Comparison of ENCODE assay signal across 17 cellular contexts in genomic region chr19:12481781-12482504, GRCh38. TPM values are rescaled to one million over a fixed set of nuclear protein-coding genes. Genes with fewer than 3 reads are reported as not detected.
DNase-seq lines count a peak whose midpoint lies in the region; ATAC-seq and TF ChIP-seq lines count a peak whose summit lies in the region.
"Had no signal": no experiment of that assay in that cellular context is flagged by ENCODE, and none has a peak within 500 bp of the region (broad histone marks: within the 10 kb centered on the region; RNA-seq: fewer than 3 reads in every experiment).

No MANE protein-coding gene starts in this region.

- no peaks in the 10 kb centered on the region for H3K36me3 ChIP-seq in CD8-positive, alpha-beta memory T cell (ENCODE audit: insufficient read depth, low read length)
- H3K36me3 ChIP-seq in spleen, result no peaks in the 10 kb centered on the region

- H3K27me3 Mint-ChIP-seq in CD8-positive, alpha-beta memory T cell, result no peaks in the 10 kb centered on the region
- no peaks in the 10 kb centered on the region for H3K27me3 Mint-ChIP-seq in activated naive CD8-positive, alpha-beta T cell treated with anti-CD3 and anti-CD28 coated beads, Interleukin-2, amount 10 ng/mL, durations not matched to agents 7 days and 5 days
- no peaks in the 10 kb centered on the region for H3K27me3 Mint-ChIP-seq in natural killer cell (ENCODE audit: low read depth in 2 of 2)

- intact Hi-C loops in natural killer cell (cut with micrococcal nuclease) (no loop called here), spleen (cut with DNase I; ENCODE audit: low total_unique reads) (no loop called here)

- H3K9me3 ChIP-seq in CD8-positive, alpha-beta memory T cell (ENCODE audit: low read length), result no peaks in the 10 kb centered on the region
- no peaks in the 10 kb centered on the region for H3K9me3 ChIP-seq in spleen

- WGBS in spleen, 5 donors, result 36 to 65% (median 53%) methylated on average over 3 to 4 of the region's 4 CpGs

- peaks cover 37% of the 10 kb centered on the region for H3K4me1 ChIP-seq in CD8-positive, alpha-beta memory T cell (ENCODE audit: insufficient read depth, low read length)
- H3K4me1 ChIP-seq in spleen, result peaks cover 16 to 60% (median 35%) of the 10 kb centered on the region in 6 donors

- POLR2A ChIA-PET in CD8-positive, alpha-beta memory T cell (lab: Charles Lee), result interaction anchor here (1.1 kb wide), 1 partner anchor 14 kb away, joined by 6 read pairs; no protein-coding TSS in a partner anchor
- POLR2A ChIA-PET in activated naive CD8-positive, alpha-beta T cell treated with anti-CD3 and anti-CD28 coated beads, Interleukin-2, amount 10 ng/mL, durations not matched to agents 7 days and 5 days (lab: Charles Lee), result interaction anchor here (0.8 kb wide), 1 partner anchor 184 kb away, joined by 4 read pairs; no protein-coding TSS in a partner anchor

- H3K4me1 Mint-ChIP-seq in CD8-positive, alpha-beta memory T cell, result peaks cover 38 to 56% (median 48%) of the 10 kb centered on the region in 3 donors
- H3K4me1 Mint-ChIP-seq in activated naive CD8-positive, alpha-beta T cell treated with anti-CD3 and anti-CD28 coated beads, Interleukin-2, amount 10 ng/mL, durations not matched to agents 7 days and 5 days, result peaks cover 31% of the 10 kb centered on the region
- H3K4me1 Mint-ChIP-seq in natural killer cell, result peaks cover 32 to 42% of the 10 kb centered on the region in 2 donors

- TF ChIP-seq CTCF in natural killer cell (IDR thresholded peaks at IDR 0.05) (no peak), spleen (IDR thresholded peaks at IDR 0.05 in 8 of 11, conservative IDR thresholded peaks at IDR 0.05 in 3 of 11) (no peak)

- in situ Hi-C loops in KBM-7 (cut with MboI; ENCODE audit: low pct_unique_long_range_greater_than_20kb, low sequenced_read_pairs), result no loop called here

- no peaks in the 10 kb centered on the region for H3K27me3 ChIP-seq in CD8-positive, alpha-beta memory T cell (ENCODE audit: insufficient read depth, low read length, poor library complexity, severe bottlenecking)
- no peaks in the 10 kb centered on the region for H3K27me3 ChIP-seq in spleen (replicated peaks in 1 of 7)

- DNase-seq in CD8-positive, alpha-beta memory T cell, result no peak
- DNase-seq in KBM-7 (peak; percentile 20), natural killer cell (no peak), spleen (no peak), GDM1 (lab: John Stamatoyannopoulos, UW) (no peak)
- no peak for DNase-seq in activated naive CD8-positive, alpha-beta T cell treated with anti-CD3 and anti-CD28 coated beads, Interleukin-2, amount 10 ng/mL, durations not matched to agents 7 days and 5 days
- DNase-seq: activated CD4-positive, alpha-beta T cell treated with anti-CD3 and anti-CD28 coated beads, Interleukin-2, amount 50 U/mL, for 1 hour; central memory CD4-positive, alpha-beta T cell; GF-D8; mesendoderm; NCI-H1105 treated with DMSO at 0.1 percent for 48 hours; NCI-H2227 treated with DMSO at 0.1 percent for 48 hours; SHP77 treated with DMSO at 0.1 percent for 48 hours; stimulated activated CD4-positive, alpha-beta T cell treated with anti-CD3 and anti-CD28 coated beads, Interleukin-12 subunit alpha, Interleukin-12 subunit beta, amount 100 ng/mL, for 4 hours; T-helper 9 cell had no signal

- no peak overlapping the region for H3K27ac ChIP-seq in CD8-positive, alpha-beta memory T cell (ENCODE audit: low read depth, low read length)
- H3K27ac ChIP-seq in spleen, result peak overlapping the region in 1 of 8 donors; percentile 51
- H3K27ac ChIP-seq: C4-2B had no signal

- H3K4me3 Mint-ChIP-seq in CD8-positive, alpha-beta memory T cell, result peak overlapping the region in 6 of 7 donors; percentile 58 to 99 (median 76)
- peak overlapping the region; percentile 29 for H3K4me3 Mint-ChIP-seq in activated naive CD8-positive, alpha-beta T cell treated with anti-CD3 and anti-CD28 coated beads, Interleukin-2, amount 10 ng/mL, durations not matched to agents 7 days and 5 days
- H3K4me3 Mint-ChIP-seq in natural killer cell, result peak overlapping the region; percentile 25

- CTCF ChIA-PET in CD8-positive, alpha-beta memory T cell (lab: Charles Lee), result no interaction called here

- H3K4me3 ChIP-seq in CD8-positive, alpha-beta memory T cell (ENCODE audit: low read length), result no peak overlapping the region
- H3K4me3 ChIP-seq in spleen, result no peak overlapping the region

- H3K36me3 Mint-ChIP-seq in CD8-positive, alpha-beta memory T cell, result peaks cover 0 to 9% (median 0%) of the 10 kb centered on the region in 3 donors
- H3K36me3 Mint-ChIP-seq in activated naive CD8-positive, alpha-beta T cell treated with anti-CD3 and anti-CD28 coated beads, Interleukin-2, amount 10 ng/mL, durations not matched to agents 7 days and 5 days, result peaks cover 11% of the 10 kb centered on the region
- no peaks in the 10 kb centered on the region for H3K36me3 Mint-ChIP-seq in natural killer cell

- H3K27ac Mint-ChIP-seq in CD8-positive, alpha-beta memory T cell, result peak overlapping the region; percentile 8 to 86 (median 62)
- peak overlapping the region; percentile 5 for H3K27ac Mint-ChIP-seq in activated naive CD8-positive, alpha-beta T cell treated with anti-CD3 and anti-CD28 coated beads, Interleukin-2, amount 10 ng/mL, durations not matched to agents 7 days and 5 days
- peak overlapping the region; percentile 61 to 63 for H3K27ac Mint-ChIP-seq in natural killer cell

- TF ChIP-seq POLR2A in spleen (IDR thresholded peaks at IDR 0.05), result no peak

- no peaks in the 10 kb centered on the region for H3K9me3 Mint-ChIP-seq in CD8-positive, alpha-beta memory T cell
- no peaks in the 10 kb centered on the region for H3K9me3 Mint-ChIP-seq in activated naive CD8-positive, alpha-beta T cell treated with anti-CD3 and anti-CD28 coated beads, Interleukin-2, amount 10 ng/mL, durations not matched to agents 7 days and 5 days
- H3K9me3 Mint-ChIP-seq in natural killer cell, result no peaks in the 10 kb centered on the region

- no peak for ATAC-seq in activated naive CD8-positive, alpha-beta T cell treated with anti-CD3 and anti-CD28 coated beads, Interleukin-2, amount 10 ng/mL, durations not matched to agents 7 days and 5 days (ENCODE audit: low read depth)
- ATAC-seq in natural killer cell (no peak), GM18907 (IDR thresholded peaks at IDR 0.05; ENCODE audit: unreplicated experiment) (no peak)

RNA-seq across cellular contexts. Expression of gene ZNF709, which starts 2.7 kb away (rescaled TPM):
- 1 to 10 TPM; 2.5 TPM for total RNA-seq in CD8-positive, alpha-beta memory T cell
- polyA plus RNA-seq in CD8-positive, alpha-beta memory T cell, result 1.1 TPM
- 1 to 10 TPM; 4.9 to 5.0 TPM for total RNA-seq in activated naive CD8-positive, alpha-beta T cell treated with anti-CD3 and anti-CD28 coated beads, Interleukin-2, amount 10 ng/mL, durations not matched to agents 7 days and 5 days
- total RNA-seq in natural killer cell, result 1 to 10 TPM; 4.1 to 4.7 (median 4.1) TPM
- total RNA-seq in spleen, result 1 to 10 TPM; 3.9 to 6.8 (median 4.2) TPM
- 1 to 10 TPM; 1.1 to 1.4 (median 1.3) TPM for polyA plus RNA-seq in spleen

RNA-seq across cellular contexts. Expression of gene ZNF443, which starts 41.1 kb away (rescaled TPM):
- total RNA-seq in CD8-positive, alpha-beta memory T cell, result 1 to 10 TPM; 4.2 to 4.6 TPM
- 2.5 TPM for polyA plus RNA-seq in CD8-positive, alpha-beta memory T cell
- total RNA-seq in activated naive CD8-positive, alpha-beta T cell treated with anti-CD3 and anti-CD28 coated beads, Interleukin-2, amount 10 ng/mL, durations not matched to agents 7 days and 5 days, result 1 to 10 TPM; 6.9 to 7.1 TPM
- total RNA-seq in natural killer cell (1 to 10 TPM; 3.5 to 6.1 (median 3.9) TPM), spleen (1 to 10 TPM; 2.7 to 9.7 (median 4.5) TPM)
- polyA plus RNA-seq in spleen, result 1 to 10 TPM; 1.4 to 2.0 (median 1.9) TPM

Comparison
In these comparisons a context has a peak if more than half of its experiments do, and no peak if none do; other contexts are left out.
1. H3K27ac Mint-ChIP-seq: peak in every context shown above with its lines; median percentile 62 in CD8-positive, alpha-beta memory T cell; 62 in natural killer cell; 5 in activated naive CD8-positive, alpha-beta T cell treated with anti-CD3 and anti-CD28 coated beads, Interleukin-2, amount 10 ng/mL, durations not matched to agents 7 days and 5 days.
2. H3K4me3 Mint-ChIP-seq: peak in every context shown above with its lines; median percentile 76 in CD8-positive, alpha-beta memory T cell; 29 in activated naive CD8-positive, alpha-beta T cell treated with anti-CD3 and anti-CD28 coated beads, Interleukin-2, amount 10 ng/mL, durations not matched to agents 7 days and 5 days; 25 in natural killer cell.